Comparison of ENCODE assay signal across 1 cellular context in the genomic region with DNA sequence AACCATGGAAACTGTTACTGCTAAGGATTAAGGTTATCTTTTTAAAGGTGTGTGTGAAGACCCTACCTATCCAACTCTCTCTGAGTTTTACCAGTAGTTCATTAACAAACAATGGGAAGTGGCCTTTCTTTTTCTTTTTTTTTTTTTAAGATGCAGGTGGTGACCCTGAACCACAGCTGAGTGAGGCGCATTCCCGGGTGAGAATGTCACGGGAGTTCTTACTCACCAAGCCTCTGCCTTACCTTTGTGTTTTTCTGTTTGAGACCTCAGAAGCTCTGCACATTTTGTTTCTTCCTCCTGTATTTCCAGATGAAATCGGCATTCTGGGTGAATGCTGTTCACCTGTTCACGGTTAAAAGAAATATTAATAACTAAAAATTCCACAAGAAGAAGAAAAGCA.
TF ChIP-seq lines count a peak whose summit lies in the region.

No MANE protein-coding gene starts in this region.

TF ChIP-seq in H1, 55 proteins besides CTCF, POLR2A, EP300 and RAD21:
- TF ChIP-seq KDM4A (IDR thresholded peaks at IDR 0.05; ENCODE audit: low read depth, low read length, severe bottlenecking) = no peak
- TF ChIP-seq ASH2L (IDR thresholded peaks at IDR 0.05; ENCODE audit: low read length) = no peak
- TF ChIP-seq YY1 (IDR thresholded peaks at IDR 0.05; ENCODE audit: low read depth, low read length) = no peak
